ENCODE assay signal across 10 cellular contexts in genomic region chr9:128800061-128800460, GRCh38.
"Had no signal": no experiment of that assay in that cellular context is flagged by ENCODE, and none has a peak within 500 bp of the region (broad histone marks: within the 10 kb centered on the region; RNA-seq: fewer than 3 reads in every experiment).

No MANE protein-coding gene starts in this region.

- H3K27me3 Mint-ChIP-seq: IgD-negative memory B cell had no signal

- H3K27ac ChIP-seq: GM23248, HL-60 had no signal

- H3K4me3 ChIP-seq: GM23248, HAP-1 had no signal

- ATAC-seq: HCT116, HepG2 had no signal

- H3K27ac Mint-ChIP-seq: HFFc6 had no signal

- DNase-seq: GM23248, GOT3, H7, HFFc6, KBM-7 had no signal

- H3K4me1 ChIP-seq: HAP-1 had no signal

- H3K4me3 Mint-ChIP-seq: HFFc6, IgD-negative memory B cell had no signal

- H3K9me3 ChIP-seq: HAP-1 had no signal

- H3K9me3 Mint-ChIP-seq: HFFc6, IgD-negative memory B cell had no signal

- H3K9ac ChIP-seq: GM23248 had no signal
